Comparison of ENCODE assay signal across 8 cellular contexts in genomic region chr1:38527373-38527966, GRCh38.
A peak's percentile ranks its signal among the peaks of the same experiment; 100 is the strongest.
DNase-seq lines count a peak whose midpoint lies in the region; ATAC-seq and TF ChIP-seq lines count a peak whose summit lies in the region.

No MANE protein-coding gene starts in this region.

- no peak overlapping the region for H3K4me3 Mint-ChIP-seq in central memory CD8-positive, alpha-beta T cell

- H3K27me3 ChIP-seq in RWPE2 (ENCODE audit: insufficient read depth, poor library complexity, severe bottlenecking) (peaks cover 16% of the 10 kb centered on the region), WERI-Rb-1 (ENCODE audit: insufficient read depth, low read depth, severe bottlenecking) (no peaks in the 10 kb centered on the region)

- DNase-seq in RWPE2 (ENCODE audit: low spot score) (no peak), WERI-Rb-1 (no peak), MV-4-11 (lab: John Stamatoyannopoulos, UW) (no peak), globus pallidus (ENCODE audit: low spot score) (no peak)
- peak in 1 of 2 donors; percentile 13 for DNase-seq in central memory CD8-positive, alpha-beta T cell (ENCODE audit: low spot score in 2 of 2)
- DNase-seq in stimulated activated CD8-positive, alpha-beta memory T cell treated with anti-CD3 and anti-CD28 coated beads, Interleukin-7, amount 100 ng/mL, for 24 hours (ENCODE audit: low read depth) = peak; percentile 29

- no peak for TF ChIP-seq CTCF in RWPE2 (IDR thresholded peaks at IDR 0.05; ENCODE audit: poor library complexity, severe bottlenecking)
- TF ChIP-seq CTCF in WERI-Rb-1 (IDR thresholded peaks at IDR 0.05; ENCODE audit: low read depth, low read length) = no peak

- no peaks in the 10 kb centered on the region for H3K4me1 ChIP-seq in RWPE2 (ENCODE audit: insufficient read depth, poor library complexity, severe bottlenecking)

- peaks cover 10% of the 10 kb centered on the region for H3K4me1 Mint-ChIP-seq in central memory CD8-positive, alpha-beta T cell

- H3K36me3 ChIP-seq in RWPE2 (ENCODE audit: low read depth) (no peaks in the 10 kb centered on the region), WERI-Rb-1 (no peaks in the 10 kb centered on the region)

- H3K4me3 ChIP-seq in RWPE2 (ENCODE audit: severe bottlenecking) (no peak overlapping the region), WERI-Rb-1 (ENCODE audit: low read depth, low read length) (no peak overlapping the region)

- H3K9me3 Mint-ChIP-seq in central memory CD8-positive, alpha-beta T cell = no peaks in the 10 kb centered on the region

- H3K27ac Mint-ChIP-seq in central memory CD8-positive, alpha-beta T cell (ENCODE audit: low read depth) = peak overlapping the region; percentile 36

- peak; percentile 89 for ATAC-seq in GM18517 (IDR thresholded peaks at IDR 0.05; ENCODE audit: unreplicated experiment)
- peak; percentile 86 for ATAC-seq in HG02610 (IDR thresholded peaks at IDR 0.05; ENCODE audit: unreplicated experiment)
- peak; percentile 31; the same call in 2 of the 3 replicates for ATAC-seq in RWPE2 (ENCODE audit: low read depth)
- ATAC-seq in central memory CD8-positive, alpha-beta T cell (replicated peaks; ENCODE audit: extremely low read depth, poor library complexity, severe bottlenecking) = peak; percentile 62

- no peaks in the 10 kb centered on the region for H3K9me3 ChIP-seq in RWPE2 (ENCODE audit: severe bottlenecking)
- H3K9me3 ChIP-seq in WERI-Rb-1 (ENCODE audit: severe bottlenecking) = no peaks in the 10 kb centered on the region

- peaks cover 1% of the 10 kb centered on the region for H3K36me3 Mint-ChIP-seq in central memory CD8-positive, alpha-beta T cell (ENCODE audit: insufficient read depth)

- H3K27ac ChIP-seq in RWPE2 (ENCODE audit: poor library complexity, severe bottlenecking) (no peak overlapping the region), WERI-Rb-1 (no peak overlapping the region)

- H3K27me3 Mint-ChIP-seq in central memory CD8-positive, alpha-beta T cell = peaks cover 57% of the 10 kb centered on the region

Comparison
In these comparisons a context has a peak if more than half of its experiments do, and no peak if none do; other contexts are left out.
1. ATAC-seq: peak in every context shown above with its lines; median percentile 89 in GM18517; 86 in HG02610; 62 in central memory CD8-positive, alpha-beta T cell; 31 in RWPE2.